Comparison of ENCODE assay signal across 25 cellular contexts in the genomic region with DNA sequence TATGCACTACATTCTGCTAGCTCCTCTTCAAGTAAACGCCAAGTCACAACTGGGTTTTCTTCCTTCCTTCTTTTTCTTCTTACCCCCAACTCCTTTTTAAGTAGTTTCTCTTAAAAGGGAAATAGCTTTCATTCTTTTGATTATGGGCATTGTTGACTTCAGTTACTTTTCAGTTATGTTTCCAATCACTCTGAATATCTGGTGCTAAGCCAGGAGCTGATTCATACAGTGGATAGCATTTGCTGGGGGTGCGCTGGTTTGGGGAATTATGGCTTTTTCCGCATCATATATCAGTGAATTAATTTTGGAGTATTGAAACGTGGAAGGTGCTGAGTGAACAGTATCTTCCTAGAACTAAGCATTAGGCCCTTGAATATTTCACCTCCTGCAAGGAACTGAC. TPM values are rescaled to one million over a fixed set of nuclear protein-coding genes. Genes with fewer than 3 reads are reported as not detected.
DNase-seq lines count a peak whose midpoint lies in the region; ATAC-seq and TF ChIP-seq lines count a peak whose summit lies in the region.
"Had no signal": no experiment of that assay in that cellular context is flagged by ENCODE, and none has a peak within 500 bp of the region (broad histone marks: within the 10 kb centered on the region; RNA-seq: fewer than 3 reads in every experiment).

No MANE protein-coding gene starts in this region.

- H3K4me2 ChIP-seq in GM23338, result no peak overlapping the region
- no peak overlapping the region for H3K4me2 ChIP-seq in smooth muscle cell

- H3K4me3 ChIP-seq in GM23338 (no peak overlapping the region), adipocyte (ENCODE audit: low read length) (no peak overlapping the region), smooth muscle cell (no peak overlapping the region)
- H3K4me3 ChIP-seq: breast epithelium, stomach had no signal

- no peak overlapping the region for H3K4me3 Mint-ChIP-seq in activated T-cell treated with anti-CD3 and anti-CD28 coated beads, Interleukin-2, amount 50 U/mL, for 24 hours
- H3K4me3 Mint-ChIP-seq in GM23338 (no peak overlapping the region), neural crest cell (no peak overlapping the region)
- H3K4me3 Mint-ChIP-seq: activated CD4-positive, alpha-beta T cell treated with anti-CD3 and anti-CD28 coated beads, Interleukin-2, amount 10 ng/mL, durations not matched to agents 7 days and 5 days; activated naive CD4-positive, alpha-beta T cell treated with anti-CD3 and anti-CD28 coated beads for 36 hours had no signal

- H3K79me2 ChIP-seq in GM23338 (replicated peaks; ENCODE audit: insufficient read depth) (no peaks in the 10 kb centered on the region), smooth muscle cell (ENCODE audit: low read depth) (no peaks in the 10 kb centered on the region)

- no peaks in the 10 kb centered on the region for H3K9me3 Mint-ChIP-seq in activated T-cell treated with anti-CD3 and anti-CD28 coated beads, Interleukin-2, amount 50 U/mL, for 24 hours
- no peaks in the 10 kb centered on the region for H3K9me3 Mint-ChIP-seq in GM23338
- no peaks in the 10 kb centered on the region for H3K9me3 Mint-ChIP-seq in neural crest cell
- H3K9me3 Mint-ChIP-seq: activated CD4-positive, alpha-beta T cell treated with anti-CD3 and anti-CD28 coated beads, Interleukin-2, amount 10 ng/mL, durations not matched to agents 7 days and 5 days; activated naive CD4-positive, alpha-beta T cell treated with anti-CD3 and anti-CD28 coated beads for 36 hours had no signal

- no peaks in the 10 kb centered on the region for H3K27me3 Mint-ChIP-seq in activated T-cell treated with anti-CD3 and anti-CD28 coated beads, Interleukin-2, amount 50 U/mL, for 24 hours
- H3K27me3 Mint-ChIP-seq in GM23338 (ENCODE audit: insufficient read depth, low read depth, poor library complexity), result peaks cover 3% of the 10 kb centered on the region
- H3K27me3 Mint-ChIP-seq in neural crest cell (ENCODE audit: low read depth), result no peaks in the 10 kb centered on the region
- H3K27me3 Mint-ChIP-seq: activated CD4-positive, alpha-beta T cell treated with anti-CD3 and anti-CD28 coated beads, Interleukin-2, amount 10 ng/mL, durations not matched to agents 7 days and 5 days had no signal

- intact Hi-C loops in sciatic nerve (cut with DNase I), result no loop called here

- H3K9ac ChIP-seq in adipocyte (ENCODE audit: low read length) (no peak overlapping the region), smooth muscle cell (ENCODE audit: low read depth) (no peak overlapping the region)

- H3K4me1 ChIP-seq in GM23338 (ENCODE audit: insufficient read depth), result no peaks in the 10 kb centered on the region
- H3K4me1 ChIP-seq in adipocyte (ENCODE audit: control insufficient read depth, insufficient read depth, low read length), result peaks cover 5% of the 10 kb centered on the region
- H3K4me1 ChIP-seq in smooth muscle cell (ENCODE audit: low read depth), result no peaks in the 10 kb centered on the region
- H3K4me1 ChIP-seq: breast epithelium, stomach had no signal

- ATAC-seq in GM23338, result no peak
- ATAC-seq in HG03159 (IDR thresholded peaks at IDR 0.05; ENCODE audit: unreplicated experiment), result no peak
- ATAC-seq in sciatic nerve, result no peak
- ATAC-seq: left ventricle myocardium superior, Panc1, right cardiac atrium had no signal

- H3K27ac ChIP-seq in GM23338 (ENCODE audit: low read depth), result no peak overlapping the region
- no peak overlapping the region for H3K27ac ChIP-seq in smooth muscle cell (ENCODE audit: low read depth)
- H3K27ac ChIP-seq: breast epithelium, stomach, WERI-Rb-1 had no signal

- peak overlapping the region; percentile 22 for H3K27ac Mint-ChIP-seq in activated T-cell treated with anti-CD3 and anti-CD28 coated beads, Interleukin-2, amount 50 U/mL, for 24 hours
- H3K27ac Mint-ChIP-seq in GM23338 (peak overlapping the region; percentile 32), neural crest cell (ENCODE audit: unreplicated experiment) (peak overlapping the region; percentile 21)
- H3K27ac Mint-ChIP-seq: activated CD4-positive, alpha-beta T cell treated with anti-CD3 and anti-CD28 coated beads, Interleukin-2, amount 10 ng/mL, durations not matched to agents 7 days and 5 days; activated naive CD4-positive, alpha-beta T cell treated with anti-CD3 and anti-CD28 coated beads for 36 hours had no signal

- peaks cover 79% of the 10 kb centered on the region for H3K36me3 Mint-ChIP-seq in activated T-cell treated with anti-CD3 and anti-CD28 coated beads, Interleukin-2, amount 50 U/mL, for 24 hours (ENCODE audit: low read depth)
- H3K36me3 Mint-ChIP-seq in GM23338 (ENCODE audit: low read depth) (peaks cover 17% of the 10 kb centered on the region), neural crest cell (ENCODE audit: low read depth) (peaks cover 27% of the 10 kb centered on the region)

- WGBS in smooth muscle cell (ENCODE audit: low lambda C conversion rate), result over 99% methylated on average over 4 of the region's 4 CpGs

- H3K4me1 Mint-ChIP-seq in activated T-cell treated with anti-CD3 and anti-CD28 coated beads, Interleukin-2, amount 50 U/mL, for 24 hours (ENCODE audit: low read depth), result peaks cover 3% of the 10 kb centered on the region
- peaks cover 4% of the 10 kb centered on the region; the same call in 2 of the 3 replicates for H3K4me1 Mint-ChIP-seq in GM23338
- no peaks in the 10 kb centered on the region for H3K4me1 Mint-ChIP-seq in neural crest cell

- H3K9me2 ChIP-seq in GM23338 (ENCODE audit: insufficient read depth), result no peaks in the 10 kb centered on the region

- no peak for DNase-seq in activated T-cell treated with anti-CD3 and anti-CD28 coated beads, Interleukin-2, amount 50 U/mL, for 24 hours
- DNase-seq in activated T-cell treated with anti-CD3 and anti-CD28 coated beads for 4 hours (no peak), GM23338 (ENCODE audit: low spot score) (no peak), adipocyte (ENCODE audit: low read depth) (peak; percentile 50), neural crest cell (ENCODE audit: low read depth, low spot score) (no peak), smooth muscle cell (lab: John Stamatoyannopoulos, UW; ENCODE audit: unreplicated experiment) (no peak), sciatic nerve (ENCODE audit: low spot score) (no peak)
- DNase-seq: activated CD4-positive, alpha-beta T cell treated with anti-CD3 and anti-CD28 coated beads, Interleukin-2, amount 10 ng/mL, durations not matched to agents 7 days and 5 days; activated naive CD4-positive, alpha-beta T cell treated with anti-CD3 and anti-CD28 coated beads for 36 hours; DMS153; head of caudate nucleus; left ventricle myocardium superior; MV-4-11; NCI-H1694; NCI-H774; right cardiac atrium; Right ventricle myocardium superior; stimulated activated CD4-positive, alpha-beta T cell treated with anti-CD3 and anti-CD28 coated beads, Interleukin-2, amount 100 ng/mL, for 48 hours; stomach; WERI-Rb-1 had no signal

- H3K36me3 ChIP-seq in GM23338 (ENCODE audit: insufficient read depth), result peaks cover 14% of the 10 kb centered on the region; the same call in 1 of the 2 replicates
- peaks cover 8% of the 10 kb centered on the region for H3K36me3 ChIP-seq in adipocyte (ENCODE audit: control insufficient read depth, insufficient read depth, low read length, severe bottlenecking)
- peaks cover 2% of the 10 kb centered on the region for H3K36me3 ChIP-seq in smooth muscle cell (ENCODE audit: low read depth)
- H3K36me3 ChIP-seq: WERI-Rb-1 had no signal

- H3K9me3 ChIP-seq in adipocyte (ENCODE audit: control insufficient read depth, low read length) (no peaks in the 10 kb centered on the region), smooth muscle cell (replicated peaks; ENCODE audit: low read depth) (no peaks in the 10 kb centered on the region)
- H3K9me3 ChIP-seq: breast epithelium, stomach had no signal

- H2AFZ ChIP-seq in GM23338 (no peak overlapping the region), smooth muscle cell (ENCODE audit: low read depth) (no peak overlapping the region)

- H3F3A ChIP-seq in GM23338 (replicated peaks; ENCODE audit: low read depth), result no peaks in the 10 kb centered on the region
- H3F3A ChIP-seq in smooth muscle cell (ENCODE audit: low read depth), result no peaks in the 10 kb centered on the region

- H3K27me3 ChIP-seq in GM23338 (ENCODE audit: insufficient read depth), result no peaks in the 10 kb centered on the region
- H3K27me3 ChIP-seq in adipocyte (replicated peaks; ENCODE audit: control insufficient read depth, insufficient read depth, low read length), result no peaks in the 10 kb centered on the region
- no peaks in the 10 kb centered on the region for H3K27me3 ChIP-seq in smooth muscle cell (ENCODE audit: low read depth)
- H3K27me3 ChIP-seq: breast epithelium, stomach had no signal

- no peaks in the 10 kb centered on the region; the same call in 1 of the 2 replicates for H4K20me1 ChIP-seq in GM23338 (replicated peaks; ENCODE audit: insufficient read depth)
- no peaks in the 10 kb centered on the region for H4K20me1 ChIP-seq in smooth muscle cell (ENCODE audit: low read depth)

- TF ChIP-seq CTCF in GM23338 (conservative IDR thresholded peaks at IDR 0.05; ENCODE audit: low read depth in 2 of 2) (no peak), neural crest cell (conservative IDR thresholded peaks at IDR 0.05) (no peak), smooth muscle cell (IDR thresholded peaks at IDR 0.05; ENCODE audit: borderline replicate concordance, insufficient read depth, poor library complexity, severe bottlenecking) (no peak)

TF ChIP-seq in GM23338, 12 proteins besides CTCF, POLR2A, EP300 and RAD21 (continues in another document):
- TF ChIP-seq EZH2 (IDR thresholded peaks at IDR 0.05; ENCODE audit: low read depth, unreplicated experiment) (no peak), POLR2AphosphoS5 (IDR thresholded peaks at IDR 0.05; ENCODE audit: low read depth) (no peak), ZNF114 (CRISPR knock-in tag; IDR thresholded peaks at IDR 0.05) (no peak)

RNA-seq across cellular contexts. Expression of gene GPR88, which starts 38.5 kb away (rescaled TPM):
- total RNA-seq in GM23338 (2014; rRNA removed; shearing (Covaris generic)), result 0.28 TPM in 1 of 2 replicates, not detected in the other
- polyA plus RNA-seq in GM23338 (2016; fragmentation: Nextera tagmentation; extraction: Ambion mirVana) (not detected in 2 replicates), smooth muscle cell (not detected in 2 replicates)
- total RNA-seq in neural crest cell (0.16 TPM in 1 of 2 replicates, not detected in the other), smooth muscle cell (0.40 TPM in 1 of 2 replicates, not detected in the other), sciatic nerve (1.7 TPM)
- total RNA-seq: activated CD4-positive, alpha-beta T cell treated with anti-CD3 and anti-CD28 coated beads, Interleukin-2, amount 10 ng/mL, durations not matched to agents 7 days and 5 days; activated naive CD4-positive, alpha-beta T cell treated with anti-CD3 and anti-CD28 coated beads for 36 hours; G401; left ventricle myocardium superior; Right ventricle myocardium superior had no signal
- polyA plus RNA-seq: keratinocyte had no signal
